ENCODE assay signal across 1 cellular context in the genomic region with DNA sequence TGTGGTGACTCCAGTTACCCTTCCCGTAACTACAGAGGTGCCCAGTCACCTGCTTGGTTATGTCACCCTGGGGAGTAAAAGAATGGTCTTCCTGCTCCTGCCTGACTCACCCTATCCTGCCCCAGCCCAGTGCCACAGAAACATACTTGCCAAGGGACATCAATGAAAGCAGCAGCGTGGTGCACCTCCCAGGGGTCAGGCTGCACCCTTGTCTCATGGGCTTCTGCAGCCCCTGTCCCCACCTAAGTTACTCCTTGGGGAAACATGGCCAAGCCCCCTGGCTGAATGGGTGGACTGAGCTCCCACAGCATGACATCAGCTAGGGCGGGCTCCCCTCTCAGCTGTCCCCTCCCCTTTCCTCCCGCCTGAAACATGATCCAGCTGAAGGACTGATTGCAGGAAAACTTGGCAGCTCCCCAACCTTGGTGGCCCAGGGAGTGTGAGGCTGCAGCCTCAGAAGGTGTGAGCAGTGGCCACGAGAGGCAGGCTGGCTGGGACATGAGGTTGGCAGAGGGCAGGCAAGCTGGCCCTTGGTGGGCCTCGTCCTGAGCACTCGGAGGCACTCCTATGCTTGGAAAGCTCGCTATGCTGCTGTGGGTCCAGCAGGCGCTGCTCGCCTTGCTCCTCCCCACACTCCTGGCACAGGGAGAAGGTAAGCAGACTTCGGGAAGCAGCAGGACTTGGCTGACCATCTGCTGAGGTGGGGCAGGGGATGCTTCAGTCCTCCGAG.
TF ChIP-seq lines count a peak whose summit lies in the region.

Gene HTR3A (plus strand): TSS at position 368 of the 730 bp plus-strand sequence. CDS start 218 bp downstream, at position 586.

TF ChIP-seq in K562, 482 proteins besides CTCF, POLR2A, EP300 and RAD21 (continued from another document):
- TF ChIP-seq ZNF518B (CRISPR knock-in tag; IDR thresholded peaks at IDR 0.05): no peak
- peak; percentile 90 for TF ChIP-seq NFIC (IDR thresholded peaks at IDR 0.05)
- TF ChIP-seq, protein P1, sequence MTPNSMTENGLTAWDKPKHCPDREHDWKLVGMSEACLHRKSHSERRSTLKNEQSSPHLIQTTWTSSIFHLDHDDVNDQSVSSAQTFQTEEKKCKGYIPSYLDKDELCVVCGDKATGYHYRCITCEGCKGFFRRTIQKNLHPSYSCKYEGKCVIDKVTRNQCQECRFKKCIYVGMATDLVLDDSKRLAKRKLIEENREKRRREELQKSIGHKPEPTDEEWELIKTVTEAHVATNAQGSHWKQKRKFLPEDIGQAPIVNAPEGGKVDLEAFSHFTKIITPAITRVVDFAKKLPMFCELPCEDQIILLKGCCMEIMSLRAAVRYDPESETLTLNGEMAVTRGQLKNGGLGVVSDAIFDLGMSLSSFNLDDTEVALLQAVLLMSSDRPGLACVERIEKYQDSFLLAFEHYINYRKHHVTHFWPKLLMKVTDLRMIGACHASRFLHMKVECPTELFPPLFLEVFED (CRISPR knock-in tag; conservative IDR thresholded peaks at IDR 0.05): no peak
- no peak for TF ChIP-seq ETS2 (tag; IDR thresholded peaks at IDR 0.05; ENCODE audit: borderline replicate concordance, poor library complexity, severe bottlenecking)
- 0 out of 4 replicates have a peak, but pooled peaks of 1 of the 2 experiments have one; percentile 23 for TF ChIP-seq MAZ (CRISPR knock-in tag; conservative IDR thresholded peaks at IDR 0.05 in 1 of 2, IDR thresholded peaks at IDR 0.05 in 1 of 2)
- TF ChIP-seq, protein P2, sequence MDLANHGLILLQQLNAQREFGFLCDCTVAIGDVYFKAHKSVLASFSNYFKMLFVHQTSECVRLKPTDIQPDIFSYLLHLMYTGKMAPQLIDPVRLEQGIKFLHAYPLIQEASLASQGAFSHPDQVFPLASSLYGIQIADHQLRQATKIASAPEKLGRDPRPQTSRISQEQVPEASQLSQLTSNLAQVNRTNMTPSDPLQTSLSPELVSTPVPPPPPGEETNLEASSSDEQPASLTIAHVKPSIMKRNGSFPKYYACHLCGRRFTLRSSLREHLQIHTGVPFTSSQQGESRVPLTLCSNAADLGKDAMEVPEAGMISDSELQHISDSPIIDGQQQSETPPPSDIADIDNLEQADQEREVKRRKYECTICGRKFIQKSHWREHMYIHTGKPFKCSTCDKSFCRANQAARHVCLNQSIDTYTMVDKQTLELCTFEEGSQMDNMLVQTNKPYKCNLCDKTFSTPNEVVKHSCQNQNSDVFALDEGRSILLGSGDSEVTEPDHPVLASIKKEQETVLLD (IDR thresholded peaks at IDR 0.05): no peak
- no peak for TF ChIP-seq MYC (IDR thresholded peaks at IDR 0.05; ENCODE audit: low read depth, low read length)
- no peak for TF ChIP-seq MYC (CRISPR knock-in tag; IDR thresholded peaks at IDR 0.05; ENCODE audit: borderline replicate concordance, low read depth)
- TF ChIP-seq ZBTB26 (CRISPR knock-in tag; IDR thresholded peaks at IDR 0.05): no peak
- TF ChIP-seq, protein P3, sequence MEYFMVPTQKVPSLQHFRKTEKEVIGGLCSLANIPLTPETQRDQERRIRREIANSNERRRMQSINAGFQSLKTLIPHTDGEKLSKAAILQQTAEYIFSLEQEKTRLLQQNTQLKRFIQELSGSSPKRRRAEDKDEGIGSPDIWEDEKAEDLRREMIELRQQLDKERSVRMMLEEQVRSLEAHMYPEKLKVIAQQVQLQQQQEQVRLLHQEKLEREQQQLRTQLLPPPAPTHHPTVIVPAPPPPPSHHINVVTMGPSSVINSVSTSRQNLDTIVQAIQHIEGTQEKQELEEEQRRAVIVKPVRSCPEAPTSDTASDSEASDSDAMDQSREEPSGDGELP (CRISPR knock-in tag; IDR thresholded peaks at IDR 0.05; ENCODE audit: borderline replicate concordance): peak; percentile 66; the same call in 1 of the 2 replicates
- TF ChIP-seq XRCC5 (IDR thresholded peaks at IDR 0.05; ENCODE audit: low read depth, low read length): no peak
- TF ChIP-seq, protein P4, sequence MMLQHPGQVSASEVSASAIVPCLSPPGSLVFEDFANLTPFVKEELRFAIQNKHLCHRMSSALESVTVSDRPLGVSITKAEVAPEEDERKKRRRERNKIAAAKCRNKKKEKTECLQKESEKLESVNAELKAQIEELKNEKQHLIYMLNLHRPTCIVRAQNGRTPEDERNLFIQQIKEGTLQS (IDR thresholded peaks at IDR 0.05): peak; percentile 64
- TF ChIP-seq, protein P4 (CRISPR knock-in tag; conservative IDR thresholded peaks at IDR 0.05): no peak
- no peak for TF ChIP-seq GMEB1 (CRISPR knock-in tag; IDR thresholded peaks at IDR 0.05)
- TF ChIP-seq PHF21A (IDR thresholded peaks at IDR 0.05; ENCODE audit: borderline replicate concordance, low read depth): no peak
- TF ChIP-seq FOXP1 (CRISPR knock-in tag; IDR thresholded peaks at IDR 0.05): no peak
- no peak for TF ChIP-seq ZNF197 (CRISPR knock-in tag; IDR thresholded peaks at IDR 0.05; ENCODE audit: low read depth)
- peak; percentile 28; the same call in 1 of the 2 replicates for TF ChIP-seq ZNF24 (IDR thresholded peaks at IDR 0.05)
- TF ChIP-seq, protein P5, sequence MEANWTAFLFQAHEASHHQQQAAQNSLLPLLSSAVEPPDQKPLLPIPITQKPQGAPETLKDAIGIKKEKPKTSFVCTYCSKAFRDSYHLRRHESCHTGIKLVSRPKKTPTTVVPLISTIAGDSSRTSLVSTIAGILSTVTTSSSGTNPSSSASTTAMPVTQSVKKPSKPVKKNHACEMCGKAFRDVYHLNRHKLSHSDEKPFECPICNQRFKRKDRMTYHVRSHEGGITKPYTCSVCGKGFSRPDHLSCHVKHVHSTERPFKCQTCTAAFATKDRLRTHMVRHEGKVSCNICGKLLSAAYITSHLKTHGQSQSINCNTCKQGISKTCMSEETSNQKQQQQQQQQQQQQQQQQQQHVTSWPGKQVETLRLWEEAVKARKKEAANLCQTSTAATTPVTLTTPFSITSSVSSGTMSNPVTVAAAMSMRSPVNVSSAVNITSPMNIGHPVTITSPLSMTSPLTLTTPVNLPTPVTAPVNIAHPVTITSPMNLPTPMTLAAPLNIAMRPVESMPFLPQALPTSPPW (CRISPR knock-in tag; IDR thresholded peaks at IDR 0.05): peak; percentile 41
- no peak for TF ChIP-seq ZNF644 (tag; IDR thresholded peaks at IDR 0.05; ENCODE audit: low read depth)
- no peak for TF ChIP-seq ZFP30 (CRISPR knock-in tag; IDR thresholded peaks at IDR 0.05; ENCODE audit: borderline replicate concordance)
- TF ChIP-seq, protein P6, sequence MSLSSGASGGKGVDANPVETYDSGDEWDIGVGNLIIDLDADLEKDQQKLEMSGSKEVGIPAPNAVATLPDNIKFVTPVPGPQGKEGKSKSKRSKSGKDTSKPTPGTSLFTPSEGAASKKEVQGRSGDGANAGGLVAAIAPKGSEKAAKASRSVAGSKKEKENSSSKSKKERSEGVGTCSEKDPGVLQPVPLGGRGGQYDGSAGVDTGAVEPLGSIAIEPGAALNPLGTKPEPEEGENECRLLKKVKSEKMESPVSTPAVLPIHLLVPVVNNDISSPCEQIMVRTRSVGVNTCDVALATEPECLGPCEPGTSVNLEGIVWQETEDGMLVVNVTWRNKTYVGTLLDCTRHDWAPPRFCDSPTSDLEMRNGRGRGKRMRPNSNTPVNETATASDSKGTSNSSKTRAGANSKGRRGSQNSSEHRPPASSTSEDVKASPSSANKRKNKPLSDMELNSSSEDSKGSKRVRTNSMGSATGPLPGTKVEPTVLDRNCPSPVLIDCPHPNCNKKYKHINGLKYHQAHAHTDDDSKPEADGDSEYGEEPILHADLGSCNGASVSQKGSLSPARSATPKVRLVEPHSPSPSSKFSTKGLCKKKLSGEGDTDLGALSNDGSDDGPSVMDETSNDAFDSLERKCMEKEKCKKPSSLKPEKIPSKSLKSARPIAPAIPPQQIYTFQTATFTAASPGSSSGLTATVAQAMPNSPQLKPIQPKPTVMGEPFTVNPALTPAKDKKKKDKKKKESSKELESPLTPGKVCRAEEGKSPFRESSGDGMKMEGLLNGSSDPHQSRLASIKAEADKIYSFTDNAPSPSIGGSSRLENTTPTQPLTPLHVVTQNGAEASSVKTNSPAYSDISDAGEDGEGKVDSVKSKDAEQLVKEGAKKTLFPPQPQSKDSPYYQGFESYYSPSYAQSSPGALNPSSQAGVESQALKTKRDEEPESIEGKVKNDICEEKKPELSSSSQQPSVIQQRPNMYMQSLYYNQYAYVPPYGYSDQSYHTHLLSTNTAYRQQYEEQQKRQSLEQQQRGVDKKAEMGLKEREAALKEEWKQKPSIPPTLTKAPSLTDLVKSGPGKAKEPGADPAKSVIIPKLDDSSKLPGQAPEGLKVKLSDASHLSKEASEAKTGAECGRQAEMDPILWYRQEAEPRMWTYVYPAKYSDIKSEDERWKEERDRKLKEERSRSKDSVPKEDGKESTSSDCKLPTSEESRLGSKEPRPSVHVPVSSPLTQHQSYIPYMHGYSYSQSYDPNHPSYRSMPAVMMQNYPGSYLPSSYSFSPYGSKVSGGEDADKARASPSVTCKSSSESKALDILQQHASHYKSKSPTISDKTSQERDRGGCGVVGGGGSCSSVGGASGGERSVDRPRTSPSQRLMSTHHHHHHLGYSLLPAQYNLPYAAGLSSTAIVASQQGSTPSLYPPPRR (CRISPR knock-in tag; IDR thresholded peaks at IDR 0.05; ENCODE audit: borderline replicate concordance): no peak
- TF ChIP-seq TSC22D4 (tag; IDR thresholded peaks at IDR 0.05): no peak
- no peak for TF ChIP-seq POLR2B (IDR thresholded peaks at IDR 0.05; ENCODE audit: low read depth, partially characterized antibody)
- TF ChIP-seq, protein P7, sequence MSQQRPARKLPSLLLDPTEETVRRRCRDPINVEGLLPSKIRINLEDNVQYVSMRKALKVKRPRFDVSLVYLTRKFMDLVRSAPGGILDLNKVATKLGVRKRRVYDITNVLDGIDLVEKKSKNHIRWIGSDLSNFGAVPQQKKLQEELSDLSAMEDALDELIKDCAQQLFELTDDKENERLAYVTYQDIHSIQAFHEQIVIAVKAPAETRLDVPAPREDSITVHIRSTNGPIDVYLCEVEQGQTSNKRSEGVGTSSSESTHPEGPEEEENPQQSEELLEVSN (IDR thresholded peaks at IDR 0.05; ENCODE audit: borderline replicate concordance in 1 of 2, extremely low read depth in 1 of 2, insufficient read depth in 1 of 2, insufficient read length in 1 of 2, low read depth in 1 of 2, low read length in 1 of 2, poor library complexity in 1 of 2, severe bottlenecking in 1 of 2): peak in 1 of 2 experiments; percentile 36
- no peak for TF ChIP-seq U2AF1 (optimal IDR thresholded peaks at IDR 0.05; ENCODE audit: low read depth, low read length)
- TF ChIP-seq L3MBTL2 (IDR thresholded peaks at IDR 0.05): peak; percentile 34; the same call in 1 of the 2 replicates
